In the genomic region with DNA sequence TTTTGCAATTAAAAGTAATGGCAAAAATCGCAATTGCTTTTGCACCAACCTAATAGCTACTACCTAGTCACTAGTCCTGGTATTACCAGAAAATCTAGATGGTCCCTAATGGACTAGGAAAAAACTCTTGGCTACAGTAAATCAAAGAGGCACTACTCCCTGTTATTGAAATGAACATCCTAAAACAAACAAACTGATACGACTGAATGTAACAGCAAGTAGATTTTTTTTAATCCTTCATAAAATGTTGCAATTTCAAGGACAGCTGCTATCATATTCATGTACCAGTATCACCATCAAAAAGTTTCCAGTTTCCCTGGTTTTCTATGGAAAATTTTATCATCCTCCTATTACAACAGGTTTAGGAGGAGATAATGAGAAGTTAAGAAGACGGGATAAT, we compare ENCODE assay signal across 26 cellular contexts.
"Had no signal": no experiment of that assay in that cellular context is flagged by ENCODE, and none has a peak within 500 bp of the region (broad histone marks: within the 10 kb centered on the region; RNA-seq: fewer than 3 reads in every experiment).

No MANE protein-coding gene starts in this region.

- H3K4me3 ChIP-seq: left lung, lower lobe of right lung, neural progenitor cell, right atrium auricular region, skin epidermis, stomach, testis, tibial artery, uterus had no signal

- H3K27me3 ChIP-seq: left lung, neural progenitor cell, neutrophil, right atrium auricular region, stomach, testis, tibial artery, uterus had no signal

- ATAC-seq: left colon; left lung; lower lobe of right lung; naive thymus-derived CD8-positive, alpha-beta T cell; sciatic nerve; stimulated activated naive B cell treated with anti-CD40 and anti-IgM and Interleukin-4, amounts not matched to agents 10 μg/mL and 1 μg/mL and 100 μg/mL, for 72 hours; stimulated activated naive CD8-positive, alpha-beta T cell treated with anti-CD3 and anti-CD28 coated beads, Interleukin-15, Interleukin-2, amounts not matched to agents 100 U/mL and 50 U/mL, for 24 hours had no signal

- H3K4me2 ChIP-seq: neural progenitor cell had no signal

- H3K9me3 ChIP-seq: left lung, lower lobe of right lung, neutrophil, right atrium auricular region, stomach, testis, tibial artery, uterus had no signal

- DNase-seq: hypothalamus; immature natural killer cell; kidney; left colon; left lung; lower lobe of right lung; mammary epithelial cell; mesenchymal stem cell; naive thymus-derived CD8-positive, alpha-beta T cell; occipital lobe; stimulated activated CD4-positive, alpha-beta T cell treated with anti-CD3 and anti-CD28 coated beads, Interleukin-12 subunit alpha, Interleukin-12 subunit beta, amount 100 ng/mL, for 4 hours; stimulated activated CD4-positive, alpha-beta T cell treated with anti-CD3 and anti-CD28 coated beads, Interleukin-15, amount 100 ng/mL, for 24 hours; stimulated activated CD4-positive, alpha-beta T cell treated with anti-CD3 and anti-CD28 coated beads, Interleukin-2, amount 100 ng/mL, for 24 hours; stimulated activated CD4-positive, alpha-beta T cell treated with anti-CD3 and anti-CD28 coated beads, Interleukin-4, amount 100 ng/mL, for 1 hour; stimulated activated naive B cell treated with anti-CD40 and anti-IgM and Interleukin-4, amounts not matched to agents 10 μg/mL and 1 μg/mL and 100 μg/mL, for 72 hours; stimulated activated naive CD8-positive, alpha-beta T cell treated with anti-CD3 and anti-CD28 coated beads, Interleukin-15, Interleukin-2, amounts not matched to agents 100 U/mL and 50 U/mL, for 24 hours; stomach; testis; tibial artery; trophoblast cell; uterus had no signal

- H3K4me1 ChIP-seq: left lung, lower lobe of right lung, neural progenitor cell, right atrium auricular region, testis, uterus had no signal

- H3K36me3 ChIP-seq: left lung, tibial artery, uterus had no signal

- H3K27ac ChIP-seq: left lung, lower lobe of right lung, neural progenitor cell, neutrophil, right atrium auricular region, skin epidermis, stomach, testis, tibial artery, uterus had no signal
